Comparison of ENCODE assay signal across 24 cellular contexts in the genomic region with DNA sequence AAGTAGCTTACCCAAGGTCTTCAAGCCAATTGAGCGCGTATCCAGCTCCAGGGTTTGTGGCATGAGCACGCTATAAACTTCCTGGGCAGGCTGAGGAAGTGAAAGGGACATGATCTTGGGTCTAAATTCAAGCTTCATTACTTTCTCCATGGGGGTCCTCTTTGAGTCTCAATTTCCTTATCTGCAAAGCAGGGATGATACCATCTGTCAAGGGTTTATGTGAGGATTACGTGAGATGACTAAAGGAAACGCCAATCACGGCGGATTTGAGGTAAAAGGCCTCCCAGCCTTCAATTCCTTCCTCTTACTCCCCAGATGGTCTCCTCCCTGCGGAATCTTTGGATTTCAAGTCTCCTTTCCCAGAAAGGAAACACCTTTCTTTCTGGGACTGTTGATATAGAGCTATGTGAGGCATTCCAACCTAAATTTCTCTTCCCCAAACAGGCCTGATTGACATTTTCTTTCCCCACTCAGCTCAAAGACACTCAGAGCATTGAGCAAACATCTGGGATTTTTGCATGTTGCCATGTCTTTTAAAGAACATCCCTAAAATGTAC.
DNase-seq lines count a peak whose midpoint lies in the region; ATAC-seq and TF ChIP-seq lines count a peak whose summit lies in the region.
"Had no signal": no experiment of that assay in that cellular context is flagged by ENCODE, and none has a peak within 500 bp of the region (broad histone marks: within the 10 kb centered on the region; RNA-seq: fewer than 3 reads in every experiment).

No MANE protein-coding gene starts in this region.

- TF ChIP-seq CTCF in WERI-Rb-1 (IDR thresholded peaks at IDR 0.05; ENCODE audit: low read depth, low read length): no peak

- H3K36me3 ChIP-seq in WERI-Rb-1: no peaks in the 10 kb centered on the region

- H3K4me3 ChIP-seq in WERI-Rb-1 (ENCODE audit: low read depth, low read length): no peak overlapping the region

- no peak for ATAC-seq in GM21717 (IDR thresholded peaks at IDR 0.05; ENCODE audit: unreplicated experiment)
- ATAC-seq: CD8-positive, alpha-beta T cell had no signal

- peaks cover 77% of the 10 kb centered on the region for H3K27me3 ChIP-seq in WERI-Rb-1 (ENCODE audit: insufficient read depth, low read depth, severe bottlenecking)

- DNase-seq in NCI-H2171 treated with DMSO at 0.1 percent for 48 hours (lab: John Stamatoyannopoulos, UW) (peak; percentile 0), NCI-H2171 (lab: John Stamatoyannopoulos, UW) (no peak), NCI-H69 (lab: John Stamatoyannopoulos, UW) (peak; percentile 66), WERI-Rb-1 (peak; percentile 46), NCI-H345 (lab: John Stamatoyannopoulos, UW) (no peak), NOMO-1 (lab: John Stamatoyannopoulos, UW; ENCODE audit: unreplicated experiment in 2 of 2) (no peak)
- DNase-seq: 8988T; AML-193; C1 segment of cervical spinal cord; Calu3; CD8-positive, alpha-beta T cell; DMS53; GF-D8; H9; KBM-7; MM.1S; NCI-H1105; NCI-H2081; NCI-H446 treated with DMSO at 0.1 percent for 48 hours; NCI-H748 treated with DMSO at 0.1 percent for 48 hours; SHP77; SW 1271; T-helper 2 cell had no signal

- H3K9me3 ChIP-seq in WERI-Rb-1 (ENCODE audit: severe bottlenecking): no peaks in the 10 kb centered on the region

- no peak overlapping the region for H3K27ac ChIP-seq in WERI-Rb-1

Comparison
In these comparisons a context has a peak if more than half of its experiments do, and no peak if none do; other contexts are left out.
1. DNase-seq: peak in NCI-H2171 treated with DMSO at 0.1 percent for 48 hours (single experiment), NCI-H69 (single experiment) and WERI-Rb-1 (single experiment); none in NCI-H2171 (single experiment), NCI-H345 (single experiment) and NOMO-1 (0 of 2).